In genomic region chr1:151909167-151910149, GRCh38 we compare ENCODE assay signal across 8 cellular contexts. TPM values are rescaled to one million over a fixed set of nuclear protein-coding genes. Genes with fewer than 3 reads are reported as not detected.
A peak's percentile ranks its signal among the peaks of the same experiment; 100 is the strongest.
DNase-seq lines count a peak whose midpoint lies in the region; ATAC-seq, FAIRE-seq and TF ChIP-seq lines count a peak whose summit lies in the region.

Gene THEM4, minus strand, starts transcription at chr1:151909511. Its CDS starts 53 bp downstream, at chr1:151909458.

- peaks cover 26% of the 10 kb centered on the region for H3K4me1 Mint-ChIP-seq in activated naive CD8-positive, alpha-beta T cell treated with anti-CD3 and anti-CD28 coated beads, Interleukin-2, amount 10 ng/mL, durations not matched to agents 7 days and 5 days

- H3K27ac ChIP-seq in SU-DHL-6 (ENCODE audit: low read depth, low read length): peak within 1 kb of the TSS; percentile 53
- peak within 1 kb of the TSS; percentile 86 to 93 (median 90) for H3K27ac ChIP-seq in pancreas
- H3K27ac ChIP-seq in thyroid gland: peak within 1 kb of the TSS; percentile 45 to 77 (median 76)

- H3K4me3 ChIP-seq in SU-DHL-6 (ENCODE audit: insufficient read depth, low read length, poor library complexity, severe bottlenecking) (peak within 1 kb of the TSS; percentile 62), pancreas (peak within 1 kb of the TSS; percentile 57 to 71 (median 63)), thyroid gland (replicated peaks in 1 of 3) (peak within 1 kb of the TSS; percentile 49 to 63 (median 58))

- DNase-seq in GOT3 (lab: John Stamatoyannopoulos, UW): peak; percentile 95
- DNase-seq in LoVo (ENCODE audit: low spot score): peak; percentile 97
- DNase-seq in activated naive CD8-positive, alpha-beta T cell treated with anti-CD3 and anti-CD28 coated beads, Interleukin-2, amount 10 ng/mL, durations not matched to agents 7 days and 5 days: peak; percentile 95
- DNase-seq in Right ventricle myocardium inferior (ENCODE audit: missing footprints): peak; percentile 99
- DNase-seq in pancreas: peak; percentile 98 to 99 (median 98)
- peak; percentile 99 for DNase-seq in thyroid gland

- intact Hi-C loops in Right ventricle myocardium inferior (cut with DNase I): no loop called here
- intact Hi-C loops in pancreas (cut with DNase I): no loop called here
- intact Hi-C loops in thyroid gland (cut with DNase I): no loop called here

- peak within 1 kb of the TSS; percentile 67 for H3K4me2 ChIP-seq in SU-DHL-6 (ENCODE audit: low read depth, low read length, poor library complexity, severe bottlenecking)

- H3K9ac ChIP-seq in ES-I3 (ENCODE audit: low read depth, low read length) (peak within 1 kb of the TSS; percentile 95), SU-DHL-6 (ENCODE audit: low read length) (peak within 1 kb of the TSS; percentile 73)

- peaks cover 12% of the 10 kb centered on the region; the same call in 1 of the 2 replicates for H3K9me3 ChIP-seq in ES-I3 (ENCODE audit: control insufficient read depth, insufficient read depth, low read length)
- H3K9me3 ChIP-seq in SU-DHL-6 (ENCODE audit: insufficient read depth, low read length): peaks cover 13% of the 10 kb centered on the region; the same call in 1 of the 2 replicates
- H3K9me3 ChIP-seq in pancreas: no peaks in the 10 kb centered on the region
- H3K9me3 ChIP-seq in thyroid gland: no peaks in the 10 kb centered on the region

- no peaks in the 10 kb centered on the region for H4K20me1 ChIP-seq in SU-DHL-6 (ENCODE audit: low read depth, low read length)

- H3K79me2 ChIP-seq in SU-DHL-6 (ENCODE audit: insufficient read depth, low read length): peaks cover 15% of the 10 kb centered on the region; the same call in 1 of the 2 replicates

- H3K4me1 ChIP-seq in ES-I3 (ENCODE audit: insufficient read depth, low read length): peaks cover 4% of the 10 kb centered on the region; the same call in 1 of the 2 replicates
- peaks cover 0 to 10% (median 5%) of the 10 kb centered on the region in 3 donors for H3K4me1 ChIP-seq in pancreas
- H3K4me1 ChIP-seq in thyroid gland: peaks cover 26 to 27% of the 10 kb centered on the region in 2 donors

- H3K27ac Mint-ChIP-seq in activated naive CD8-positive, alpha-beta T cell treated with anti-CD3 and anti-CD28 coated beads, Interleukin-2, amount 10 ng/mL, durations not matched to agents 7 days and 5 days: peak within 1 kb of the TSS; percentile 83

- POLR2A ChIA-PET in activated naive CD8-positive, alpha-beta T cell treated with anti-CD3 and anti-CD28 coated beads, Interleukin-2, amount 10 ng/mL, durations not matched to agents 7 days and 5 days (lab: Charles Lee): interaction anchor here (0.5 to 3.8 kb wide), 8 partner anchors 10 to 620 kb away, joined by 3 to 32 read pairs (median 4); no protein-coding TSS in a partner anchor

- peaks cover 7% of the 10 kb centered on the region for H3K9me3 Mint-ChIP-seq in activated naive CD8-positive, alpha-beta T cell treated with anti-CD3 and anti-CD28 coated beads, Interleukin-2, amount 10 ng/mL, durations not matched to agents 7 days and 5 days

- peak within 1 kb of the TSS; percentile 86 for H3K4me3 Mint-ChIP-seq in activated naive CD8-positive, alpha-beta T cell treated with anti-CD3 and anti-CD28 coated beads, Interleukin-2, amount 10 ng/mL, durations not matched to agents 7 days and 5 days

- H3K27me3 Mint-ChIP-seq in activated naive CD8-positive, alpha-beta T cell treated with anti-CD3 and anti-CD28 coated beads, Interleukin-2, amount 10 ng/mL, durations not matched to agents 7 days and 5 days: peaks cover 2% of the 10 kb centered on the region

- H3K36me3 Mint-ChIP-seq in activated naive CD8-positive, alpha-beta T cell treated with anti-CD3 and anti-CD28 coated beads, Interleukin-2, amount 10 ng/mL, durations not matched to agents 7 days and 5 days: peaks cover 31% of the 10 kb centered on the region

- peaks cover 10% of the 10 kb centered on the region; the same call in 1 of the 2 replicates for H3F3A ChIP-seq in SU-DHL-6 (ENCODE audit: insufficient read depth)

- 1% methylated on average over 73 of the region's 73 CpGs for WGBS in pancreas, 2 donors
- 1 to 4% methylated on average over 31 to 54 of the region's 73 CpGs for WGBS in thyroid gland, 2 donors

- no peak for FAIRE-seq in pancreas (lab: Jason Lieb, UNC)

- H3K27me3 ChIP-seq in SU-DHL-6 (ENCODE audit: low read length): no peaks in the 10 kb centered on the region
- no peaks in the 10 kb centered on the region for H3K27me3 ChIP-seq in pancreas
- no peaks in the 10 kb centered on the region for H3K27me3 ChIP-seq in thyroid gland

- H2AFZ ChIP-seq in SU-DHL-6 (ENCODE audit: low read depth, low read length, severe bottlenecking): peak within 1 kb of the TSS; percentile 87

- peak; percentile 91 for ATAC-seq in activated naive CD8-positive, alpha-beta T cell treated with anti-CD3 and anti-CD28 coated beads, Interleukin-2, amount 10 ng/mL, durations not matched to agents 7 days and 5 days (ENCODE audit: low read depth)
- ATAC-seq in Right ventricle myocardium inferior (peak; percentile 100), pancreas (peak; percentile 97 to 100 (median 98))

- peak in 1 of 2 donors; percentile 97 for TF ChIP-seq POLR2A in thyroid gland (IDR thresholded peaks at IDR 0.05)

- peaks cover 10% of the 10 kb centered on the region; the same call in 1 of the 2 replicates for H3K36me3 ChIP-seq in ES-I3 (ENCODE audit: insufficient read depth, low read length)
- H3K36me3 ChIP-seq in SU-DHL-6 (ENCODE audit: low read length): peaks cover 13% of the 10 kb centered on the region
- no peaks in the 10 kb centered on the region for H3K36me3 ChIP-seq in pancreas
- no peaks in the 10 kb centered on the region for H3K36me3 ChIP-seq in thyroid gland

- TF ChIP-seq CTCF in SU-DHL-6 (IDR thresholded peaks at IDR 0.05; ENCODE audit: insufficient read depth, low read length, poor library complexity, severe bottlenecking) (no peak), pancreas (IDR thresholded peaks at IDR 0.05) (peak in 3 of 4 donors; percentile 10 to 27 (median 19)), thyroid gland (IDR thresholded peaks at IDR 0.05) (peak in 3 of 6 experiments; percentile 21 to 38 (median 34))

- H3K9me2 ChIP-seq in SU-DHL-6 (replicated peaks; ENCODE audit: insufficient read depth, low read length): no peaks in the 10 kb centered on the region

RNA-seq across cellular contexts. Expression of gene THEM4, which starts in this region (rescaled TPM):
- total RNA-seq in activated naive CD8-positive, alpha-beta T cell treated with anti-CD3 and anti-CD28 coated beads, Interleukin-2, amount 10 ng/mL, durations not matched to agents 7 days and 5 days: 10 to 100 TPM; 46.6 to 49.7 TPM
- 16.3 TPM for total RNA-seq in Right ventricle myocardium inferior
- 10 to 100 TPM in 1 of 6 donors, 1 to 10 TPM in 5; 6.1 to 11.3 (median 8.0) TPM for total RNA-seq in pancreas
- polyA plus RNA-seq in pancreas: 10 to 100 TPM; 17.8 to 27.8 TPM
- 10 to 100 TPM; 28.5 to 32.5 (median 31.3) TPM for total RNA-seq in thyroid gland

Comparison
In these comparisons a context has a peak if more than half of its experiments do, and no peak if none do; other contexts are left out.
1. Peak in every context shown above with its lines: DNase-seq, ATAC-seq, H3K4me3 ChIP-seq and H3K27ac ChIP-seq.